17 cellular contexts compared by ENCODE assay signal in genomic region chr3:56185827-56186226, GRCh38.
A peak's percentile ranks its signal among the peaks of the same experiment; 100 is the strongest.
DNase-seq lines count a peak whose midpoint lies in the region; ATAC-seq and TF ChIP-seq lines count a peak whose summit lies in the region.
"Had no signal": no experiment of that assay in that cellular context is flagged by ENCODE, and none has a peak within 500 bp of the region (broad histone marks: within the 10 kb centered on the region; RNA-seq: fewer than 3 reads in every experiment).

No MANE protein-coding gene starts in this region.

- H3K36me3 ChIP-seq in WERI-Rb-1, result no peaks in the 10 kb centered on the region
- no peaks in the 10 kb centered on the region for H3K36me3 ChIP-seq in CD8-positive, alpha-beta T cell (ENCODE audit: insufficient read depth, low read length)
- H3K36me3 ChIP-seq: BLaER1 treated with 17β-estradiol and CSF1 and Interleukin-3, amounts not matched to agents 10 nM and 100 nM had no signal

- no peak overlapping the region for H3K27ac Mint-ChIP-seq in CD8-positive, alpha-beta T cell
- H3K27ac Mint-ChIP-seq: B cell; CD4-positive, alpha-beta T cell; CD8-positive, alpha-beta memory T cell had no signal

- no peak for TF ChIP-seq CTCF in WERI-Rb-1 (IDR thresholded peaks at IDR 0.05; ENCODE audit: low read depth, low read length)
- no peak for TF ChIP-seq CTCF in CD8-positive, alpha-beta T cell (IDR thresholded peaks at IDR 0.05)

- no peaks in the 10 kb centered on the region for H3K9me3 Mint-ChIP-seq in CD8-positive, alpha-beta T cell
- H3K9me3 Mint-ChIP-seq: CD4-positive, alpha-beta T cell; CD8-positive, alpha-beta memory T cell had no signal

- no peak for TF ChIP-seq EP300 in Ishikawa (IDR thresholded peaks at IDR 0.05; ENCODE audit: borderline replicate concordance)

- ATAC-seq in Right ventricle myocardium superior (ENCODE audit: poor library complexity), result no peak
- no peak for ATAC-seq in CD8-positive, alpha-beta T cell
- ATAC-seq: A549 had no signal

- no peaks in the 10 kb centered on the region for H3K9me3 ChIP-seq in WERI-Rb-1 (ENCODE audit: severe bottlenecking)
- H3K9me3 ChIP-seq in CD8-positive, alpha-beta T cell (ENCODE audit: low read length), result no peaks in the 10 kb centered on the region
- H3K9me3 ChIP-seq: A549; BLaER1 treated with 17β-estradiol and CSF1 and Interleukin-3, amounts not matched to agents 10 nM and 100 nM had no signal

- POLR2A ChIA-PET in CD8-positive, alpha-beta T cell (lab: Charles Lee), result interaction anchor here (0.6 kb wide), 1 partner anchor 21 kb away, joined by 5 read pairs; no protein-coding TSS in a partner anchor

- no peaks in the 10 kb centered on the region for H3K27me3 Mint-ChIP-seq in CD8-positive, alpha-beta T cell (ENCODE audit: low read depth)
- H3K27me3 Mint-ChIP-seq: CD8-positive, alpha-beta memory T cell had no signal

- no peaks in the 10 kb centered on the region for H3K27me3 ChIP-seq in WERI-Rb-1 (ENCODE audit: insufficient read depth, low read depth, severe bottlenecking)
- no peaks in the 10 kb centered on the region for H3K27me3 ChIP-seq in CD8-positive, alpha-beta T cell (ENCODE audit: insufficient read depth, low read length)
- H3K27me3 ChIP-seq: BLaER1 treated with 17β-estradiol and CSF1 and Interleukin-3, amounts not matched to agents 10 nM and 100 nM had no signal

- no peaks in the 10 kb centered on the region for H3K4me1 ChIP-seq in CD8-positive, alpha-beta T cell (ENCODE audit: insufficient read depth, low read length)
- H3K4me1 ChIP-seq: A549; BLaER1 treated with 17β-estradiol and CSF1 and Interleukin-3, amounts not matched to agents 10 nM and 100 nM had no signal

- DNase-seq in NCI-H82 (lab: John Stamatoyannopoulos, UW) (peak; percentile 84), NCI-H82 treated with DMSO at 0.1 percent for 48 hours (lab: John Stamatoyannopoulos, UW; ENCODE audit: unreplicated experiment) (no peak), WERI-Rb-1 (peak; percentile 50), Right ventricle myocardium superior (no peak)
- no peak for DNase-seq in CD8-positive, alpha-beta T cell
- DNase-seq: AML-193; CD4-positive, alpha-beta T cell; CD8-positive, alpha-beta memory T cell; COR-L47; DMS79 treated with DMSO at 0.1 percent for 48 hours; GF-D8 had no signal

- no peak overlapping the region for H3K4me3 Mint-ChIP-seq in CD8-positive, alpha-beta T cell
- H3K4me3 Mint-ChIP-seq: B cell; CD4-positive, alpha-beta T cell; CD8-positive, alpha-beta memory T cell had no signal

- H3K27ac ChIP-seq in WERI-Rb-1, result no peak overlapping the region
- H3K27ac ChIP-seq in CD8-positive, alpha-beta T cell (ENCODE audit: low read depth, low read length), result no peak overlapping the region
- H3K27ac ChIP-seq: 22Rv1; A549; BLaER1 treated with 17β-estradiol and CSF1 and Interleukin-3, amounts not matched to agents 10 nM and 100 nM; C4-2B had no signal

- CTCF ChIA-PET in CD8-positive, alpha-beta T cell (lab: Charles Lee), result no interaction called here

- TF ChIP-seq RAD21 in Ishikawa (IDR thresholded peaks at IDR 0.05; ENCODE audit: low read depth), result no peak

- intact Hi-C loops in Right ventricle myocardium superior (cut with DNase I), result no loop called here
- intact Hi-C loops in CD8-positive, alpha-beta T cell (cut with DNase I, micrococcal nuclease), result no loop called here

- no peak overlapping the region for H3K4me3 ChIP-seq in WERI-Rb-1 (ENCODE audit: low read depth, low read length)
- no peak overlapping the region for H3K4me3 ChIP-seq in CD8-positive, alpha-beta T cell (ENCODE audit: low read depth, low read length)
- H3K4me3 ChIP-seq: A549; BLaER1 treated with 17β-estradiol and CSF1 and Interleukin-3, amounts not matched to agents 10 nM and 100 nM had no signal

- no peaks in the 10 kb centered on the region for H3K36me3 Mint-ChIP-seq in CD8-positive, alpha-beta T cell
- H3K36me3 Mint-ChIP-seq: CD8-positive, alpha-beta memory T cell had no signal

- no peaks in the 10 kb centered on the region for H3K4me1 Mint-ChIP-seq in CD8-positive, alpha-beta T cell (ENCODE audit: low read depth)
- H3K4me1 Mint-ChIP-seq: B cell; CD8-positive, alpha-beta memory T cell had no signal

TF ChIP-seq in Ishikawa, 13 proteins besides CTCF, POLR2A, EP300 and RAD21:
- no peak for TF ChIP-seq FOXM1 (IDR thresholded peaks at IDR 0.05; ENCODE audit: borderline replicate concordance, low read depth)
- TF ChIP-seq REST (IDR thresholded peaks at IDR 0.05; ENCODE audit: low read depth), result peak; percentile 21; the same call in 1 of the 2 replicates
TF ChIP-seq in Ishikawa: peak in this region for 1.

Comparison
In these comparisons a context has a peak if more than half of its experiments do, and no peak if none do; other contexts are left out.
1. DNase-seq: peak in NCI-H82 (single experiment) and WERI-Rb-1 (single experiment); none in NCI-H82 treated with DMSO at 0.1 percent for 48 hours (single experiment), Right ventricle myocardium superior (single experiment) and CD8-positive, alpha-beta T cell (0 of 7).